Comparison of ENCODE assay signal across 1 cellular context in the genomic region with DNA sequence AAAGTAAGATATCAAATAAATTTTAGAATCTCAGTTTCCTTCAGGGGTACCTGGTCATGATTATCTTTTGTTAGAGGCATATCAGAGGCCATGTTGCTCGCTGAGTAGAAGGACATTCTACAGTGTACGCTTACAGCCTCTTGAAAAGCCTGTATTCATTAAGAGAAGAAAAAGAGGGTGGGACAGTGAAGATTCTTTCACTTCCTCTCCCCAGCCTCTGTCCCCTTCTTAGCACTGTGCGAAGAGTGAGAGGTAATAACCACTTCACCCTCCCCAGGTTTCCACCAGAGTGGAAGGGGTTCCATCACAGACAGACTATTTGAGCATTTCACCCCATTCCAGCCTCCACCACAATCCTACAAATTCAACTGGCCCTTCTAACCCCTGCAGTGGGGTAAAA.
TF ChIP-seq lines count a peak whose summit lies in the region.

No MANE protein-coding gene starts in this region.

TF ChIP-seq in HepG2, 621 proteins besides CTCF, POLR2A, EP300 and RAD21:
- no peak for TF ChIP-seq ZNF343 (CRISPR knock-in tag; IDR thresholded peaks at IDR 0.05)
- no peak for TF ChIP-seq ZBTB42 (CRISPR knock-in tag; IDR thresholded peaks at IDR 0.05)
- TF ChIP-seq SRF (IDR thresholded peaks at IDR 0.05; ENCODE audit: low read depth, low read length), result no peak
- TF ChIP-seq SATB2 (CRISPR knock-in tag; IDR thresholded peaks at IDR 0.05), result no peak
